8 cellular contexts compared by ENCODE assay signal in genomic region chr3:123642182-123642956, GRCh38.
DNase-seq lines count a peak whose midpoint lies in the region; ATAC-seq and TF ChIP-seq lines count a peak whose summit lies in the region.

No MANE protein-coding gene starts in this region.

- H3K27ac ChIP-seq in SU-DHL-6 (ENCODE audit: low read depth, low read length), result no peak overlapping the region

- in situ Hi-C loops in astrocyte of the spinal cord (cut with HindIII; ENCODE audit: low sequenced_read_pairs), result no loop called here

- peak; percentile 12 to 43 for DNase-seq in activated CD4-positive, alpha-beta T cell treated with anti-CD3 and anti-CD28 coated beads for 24 hours (ENCODE audit: low read depth in 2 of 2)
- DNase-seq in activated CD4-positive, alpha-beta T cell treated with anti-CD3 and anti-CD28 coated beads for 1 hour, result no peak
- DNase-seq in NB4 (ENCODE audit: low read depth) (peak; percentile 85), astrocyte of the spinal cord (ENCODE audit: low read depth, low spot score) (peak; percentile 89), iPS-NIHi7 (ENCODE audit: extremely low spot score) (peak; percentile 93)
- peak; percentile 8 to 54 for DNase-seq in stimulated activated CD4-positive, alpha-beta T cell treated with anti-CD3 and anti-CD28 coated beads, Interleukin-12 subunit alpha, Interleukin-12 subunit beta, amount 100 ng/mL, for 24 hours (ENCODE audit: low read depth in 2 of 2)

- H3K27me3 ChIP-seq in SU-DHL-6 (ENCODE audit: low read length), result no peaks in the 10 kb centered on the region

- no peaks in the 10 kb centered on the region for H3K9me3 ChIP-seq in SU-DHL-6 (ENCODE audit: insufficient read depth, low read length)

- H3K36me3 ChIP-seq in SU-DHL-6 (ENCODE audit: low read length), result no peaks in the 10 kb centered on the region

- H3F3A ChIP-seq in SU-DHL-6 (ENCODE audit: insufficient read depth), result no peaks in the 10 kb centered on the region

- H3K9ac ChIP-seq in SU-DHL-6 (ENCODE audit: low read length), result no peak overlapping the region

- H3K4me3 ChIP-seq in NB4 (ENCODE audit: low read depth, low read length), result no peak overlapping the region
- no peak overlapping the region for H3K4me3 ChIP-seq in SU-DHL-6 (ENCODE audit: insufficient read depth, low read length, poor library complexity, severe bottlenecking)
- H3K4me3 ChIP-seq in astrocyte of the spinal cord (ENCODE audit: low read depth, low read length), result no peak overlapping the region

- H2AFZ ChIP-seq in SU-DHL-6 (ENCODE audit: low read depth, low read length, severe bottlenecking), result no peak overlapping the region

- no peaks in the 10 kb centered on the region for H4K20me1 ChIP-seq in SU-DHL-6 (ENCODE audit: low read depth, low read length)

- TF ChIP-seq CTCF in NB4 (IDR thresholded peaks at IDR 0.05; ENCODE audit: low read depth, low read length), result peak; percentile 88
- peak; percentile 82 for TF ChIP-seq CTCF in SU-DHL-6 (IDR thresholded peaks at IDR 0.05; ENCODE audit: insufficient read depth, low read length, poor library complexity, severe bottlenecking)
- peak; percentile 83 for TF ChIP-seq CTCF in astrocyte of the spinal cord (IDR thresholded peaks at IDR 0.05; ENCODE audit: low read depth, low read length)

- H3K79me2 ChIP-seq in SU-DHL-6 (ENCODE audit: insufficient read depth, low read length), result no peaks in the 10 kb centered on the region

- no peak for TF ChIP-seq POLR2A in NB4 (IDR thresholded peaks at IDR 0.05; ENCODE audit: extremely low read depth, insufficient read length)

- H3K9me2 ChIP-seq in SU-DHL-6 (replicated peaks; ENCODE audit: insufficient read depth, low read length), result no peaks in the 10 kb centered on the region

- no peak overlapping the region for H3K4me2 ChIP-seq in SU-DHL-6 (ENCODE audit: low read depth, low read length, poor library complexity, severe bottlenecking)

- ATAC-seq in HG02610 (IDR thresholded peaks at IDR 0.05; ENCODE audit: unreplicated experiment), result peak; percentile 73
